ENCODE assay signal across 9 cellular contexts in genomic region chr5:180470966-180471582, GRCh38. TPM values are rescaled to one million over a fixed set of nuclear protein-coding genes. Genes with fewer than 3 reads are reported as not detected.
DNase-seq lines count a peak whose midpoint lies in the region; ATAC-seq, FAIRE-seq and TF ChIP-seq lines count a peak whose summit lies in the region.
"Had no signal": no experiment of that assay in that cellular context is flagged by ENCODE, and none has a peak within 500 bp of the region (broad histone marks: within the 10 kb centered on the region; RNA-seq: fewer than 3 reads in every experiment).

No MANE protein-coding gene starts in this region.

- no peak overlapping the region for H3K4me2 ChIP-seq in keratinocyte (ENCODE audit: control insufficient read depth, extremely low read depth, insufficient read depth, low read depth, low read length)

- H3K9me3 ChIP-seq in MG63 (no peaks in the 10 kb centered on the region; the same call in 1 of the 2 replicates), keratinocyte (ENCODE audit: control insufficient read depth, low read depth, low read length) (no peaks in the 10 kb centered on the region)

- ATAC-seq in HG03175 (IDR thresholded peaks at IDR 0.05; ENCODE audit: unreplicated experiment) = no peak

- peak; percentile 35 for DNase-seq in ACHN
- peak; percentile 80 for DNase-seq in GM13977 (ENCODE audit: low spot score)
- peak; percentile 47 for DNase-seq in MG63
- peak; percentile 22 for DNase-seq in UCSD-AML1 (lab: John Stamatoyannopoulos, UW; ENCODE audit: unreplicated experiment)
- peak; percentile 38 for DNase-seq in bronchial epithelial cell (ENCODE audit: low read depth)
- DNase-seq in keratinocyte (ENCODE audit: low read depth, low spot score) = no peak
- DNase-seq in stimulated activated CD4-positive, alpha-beta T cell treated with anti-CD3 and anti-CD28 coated beads, Interleukin-1b, Interleukin-23, amount 100 ng/mL, for 1 hour (ENCODE audit: low read depth in 2 of 2) = peak; percentile 21 to 22

- dilution Hi-C loops in keratinocyte (cut with MboI; ENCODE audit: extremely low pct_ligation_motif_present, low sequenced_read_pairs) = no loop called here

- H3K27me3 ChIP-seq in MG63 (peaks cover 5% of the 10 kb centered on the region), bronchial epithelial cell (ENCODE audit: control insufficient read depth, insufficient read depth, low read length) (no peaks in the 10 kb centered on the region), keratinocyte (ENCODE audit: control insufficient read depth, extremely low read depth, insufficient read depth, low read length) (peaks cover 5% of the 10 kb centered on the region)

- no peaks in the 10 kb centered on the region for H3K9me1 ChIP-seq in keratinocyte (ENCODE audit: control insufficient read depth, extremely low read depth, insufficient read depth, low read length)

- H3K4me3 ChIP-seq in MG63 (no peak overlapping the region), bronchial epithelial cell (ENCODE audit: low read depth, low read length) (no peak overlapping the region), keratinocyte (ENCODE audit: control insufficient read depth in 2 of 3, extremely low read depth in 1 of 3, insufficient read depth in 2 of 3, low read depth in 1 of 3, low read length in 3 of 3) (no peak overlapping the region)
- H3K4me3 ChIP-seq: skin epidermis had no signal

- TF ChIP-seq CTCF in GM13977 (IDR thresholded peaks at IDR 0.05; ENCODE audit: extremely low read depth, insufficient read depth, missing control alignments) (peak; percentile 88), bronchial epithelial cell (IDR thresholded peaks at IDR 0.05; ENCODE audit: insufficient read depth, low read length, severe bottlenecking) (peak; percentile 90), keratinocyte (optimal IDR thresholded peaks at IDR 0.05 in 1 of 3, IDR thresholded peaks at IDR 0.05 in 1 of 3, conservative IDR thresholded peaks at IDR 0.05 in 1 of 3; ENCODE audit: extremely low read depth in 1 of 3, insufficient read depth in 2 of 3, low read length in 3 of 3) (peak; percentile 88 to 96 (median 91))

- no peak overlapping the region for H3K27ac ChIP-seq in keratinocyte (ENCODE audit: control insufficient read depth, insufficient read depth, low read length)
- H3K27ac ChIP-seq: skin epidermis had no signal

- H3K36me3 ChIP-seq in MG63 (no peaks in the 10 kb centered on the region), bronchial epithelial cell (ENCODE audit: control insufficient read depth, insufficient read depth, low read length) (no peaks in the 10 kb centered on the region), keratinocyte (ENCODE audit: control insufficient read depth in 2 of 2, extremely low read depth in 1 of 2, insufficient read depth in 2 of 2, low read length in 2 of 2) (no peaks in the 10 kb centered on the region)

- H3K9ac ChIP-seq in keratinocyte (ENCODE audit: control insufficient read depth, extremely low read depth, insufficient read depth, low read length) = no peak overlapping the region

- H2AFZ ChIP-seq in keratinocyte (ENCODE audit: control insufficient read depth, low read length) = no peak overlapping the region

- no peaks in the 10 kb centered on the region for H4K20me1 ChIP-seq in keratinocyte (ENCODE audit: control insufficient read depth, extremely low read depth, insufficient read depth, low read length)

- H3K79me2 ChIP-seq in keratinocyte (ENCODE audit: control insufficient read depth, insufficient read depth, low read length) = no peaks in the 10 kb centered on the region

- in situ Hi-C loops in ACHN (cut with HindIII; ENCODE audit: low pct_ligation_motif_present, low pct_unique_long_range_greater_than_20kb, low sequenced_read_pairs) (no loop called here), GM13977 (cut with MboI; ENCODE audit: low pct_unique_long_range_greater_than_20kb, low sequenced_read_pairs, unreplicated experiment) (no loop called here)

- no peak for FAIRE-seq in bronchial epithelial cell (lab: Jason Lieb, UNC)
- no peak for FAIRE-seq in keratinocyte (lab: Jason Lieb, UNC)

- peaks cover 5% of the 10 kb centered on the region for H3K4me1 ChIP-seq in keratinocyte (ENCODE audit: control insufficient read depth, extremely low read depth, insufficient read depth, low read length)

RNA-seq across cellular contexts. Expression of gene CNOT6, which starts 23.1 kb away (rescaled TPM):
- total RNA-seq in MG63 (2014; rRNA removed; shearing (Covaris generic); ENCODE audit: low replicate concordance) = 11.4 and 12.5 TPM in 2 replicates
- total RNA-seq in bronchial epithelial cell = 26.6 and 32.0 TPM in 2 replicates
- 15.6 to 29.7 TPM (median 19.4 TPM) in 3 replicates for polyA plus RNA-seq in keratinocyte
- 31.6 TPM for polyA plus RNA-seq in keratinocyte (2011; ENCODE audit: low read depth)
- 15.5 and 28.5 TPM in 2 replicates for polyA plus RNA-seq in keratinocyte (2011; cell fraction: cytosol; rRNA removed)
- polyA plus RNA-seq in keratinocyte (2011; cell fraction: nucleus; rRNA removed) = 13.1 and 19.1 TPM in 2 replicates
- 15.2 and 23.1 TPM in 2 replicates for polyA plus RNA-seq in keratinocyte (2012; ENCODE audit: low replicate concordance)
- polyA minus RNA-seq in keratinocyte = 14.5 to 37.2 TPM (median 15.3 TPM) in 3 replicates
- polyA minus RNA-seq in keratinocyte (2011; cell fraction: cytosol; rRNA and poly(A)+ RNA removed) = 15.2 TPM
- 11.9 and 26.8 TPM in 2 replicates for polyA minus RNA-seq in keratinocyte (2011; cell fraction: nucleus; rRNA and poly(A)+ RNA removed)
